In genomic region chr4:141229408-141230101, GRCh38 we compare ENCODE assay signal across 12 cellular contexts. TPM values are rescaled to one million over a fixed set of nuclear protein-coding genes. Genes with fewer than 3 reads are reported as not detected.
DNase-seq lines count a peak whose midpoint lies in the region; ATAC-seq, FAIRE-seq and TF ChIP-seq lines count a peak whose summit lies in the region.
"Had no signal": no experiment of that assay in that cellular context is flagged by ENCODE, and none has a peak within 500 bp of the region (broad histone marks: within the 10 kb centered on the region; RNA-seq: fewer than 3 reads in every experiment).

No MANE protein-coding gene starts in this region.

- POLR2A ChIA-PET in MCF 10A (lab: Yijun Ruan, JAX): interaction anchor here (0.7 kb wide), 1 partner anchor 39 kb away, joined by 4 read pairs; no protein-coding TSS in a partner anchor

- CTCF ChIA-PET in MCF 10A (lab: Yijun Ruan, JAX): interaction anchor here (0.6 kb wide), 1 partner anchor 1469 kb away, joined by 3 read pairs; no protein-coding TSS in a partner anchor

- no peak overlapping the region for H3K27ac ChIP-seq in breast epithelium
- no peak overlapping the region for H3K27ac ChIP-seq in upper lobe of left lung

- TF ChIP-seq POLR2A in breast epithelium (IDR thresholded peaks at IDR 0.05): no peak
- TF ChIP-seq POLR2A in upper lobe of left lung (IDR thresholded peaks at IDR 0.05): no peak

- H3K4me3 ChIP-seq in breast epithelium (no peak overlapping the region), upper lobe of left lung (no peak overlapping the region)

- DNase-seq in MCF 10A (ENCODE audit: unreplicated experiment) (no peak), breast epithelium (ENCODE audit: low spot score in 2 of 2) (no peak), NCI-H526 treated with DMSO at 0.1 percent for 48 hours (lab: John Stamatoyannopoulos, UW) (no peak), upper lobe of left lung (no peak), urothelium cell line (ENCODE audit: low spot score) (no peak)
- DNase-seq in stimulated activated naive CD8-positive, alpha-beta T cell treated with anti-CD3 and anti-CD28 coated beads, Interleukin-15, amount 100 ng/mL, for 72 hours: no peak
- DNase-seq: midbrain, NCI-H69 had no signal

- peaks cover 6% of the 10 kb centered on the region for H3K4me1 Mint-ChIP-seq in MCF 10A (ENCODE audit: insufficient read depth, unreplicated experiment)
- peaks cover 14% of the 10 kb centered on the region for H3K4me1 Mint-ChIP-seq in stimulated activated naive CD8-positive, alpha-beta T cell treated with anti-CD3 and anti-CD28 coated beads, Interleukin-15, amount 100 ng/mL, for 72 hours

- H3K36me3 Mint-ChIP-seq in MCF 10A (ENCODE audit: insufficient read depth, unreplicated experiment): peaks cover 88% of the 10 kb centered on the region

- H3K9me3 Mint-ChIP-seq in MCF 10A (ENCODE audit: unreplicated experiment): no peaks in the 10 kb centered on the region
- no peaks in the 10 kb centered on the region for H3K9me3 Mint-ChIP-seq in stimulated activated naive CD8-positive, alpha-beta T cell treated with anti-CD3 and anti-CD28 coated beads, Interleukin-15, amount 100 ng/mL, for 72 hours
- H3K9me3 Mint-ChIP-seq: activated naive CD4-positive, alpha-beta T cell treated with anti-CD3 and anti-CD28 coated beads, Interleukin-2, amount 50 U/mL, for 24 hours had no signal

- intact Hi-C loops in MCF 10A (cut with micrococcal nuclease): no loop called here
- intact Hi-C loops in breast epithelium (cut with DNase I; ENCODE audit: low total_unique reads): no loop called here

- no peak for FAIRE-seq in urothelium cell line (lab: Jason Lieb, UNC)

- no peaks in the 10 kb centered on the region for H3K27me3 Mint-ChIP-seq in MCF 10A (ENCODE audit: insufficient read depth, unreplicated experiment)
- no peaks in the 10 kb centered on the region for H3K27me3 Mint-ChIP-seq in stimulated activated naive CD8-positive, alpha-beta T cell treated with anti-CD3 and anti-CD28 coated beads, Interleukin-15, amount 100 ng/mL, for 72 hours
- H3K27me3 Mint-ChIP-seq: activated naive CD4-positive, alpha-beta T cell treated with anti-CD3 and anti-CD28 coated beads, Interleukin-2, amount 50 U/mL, for 24 hours had no signal

- BruUV-seq in MCF 10A (replicated peaks; lab: Mats Ljungman, UMichigan): no TSS peak

- TF ChIP-seq CTCF in MCF 10A (IDR thresholded peaks at IDR 0.05; ENCODE audit: unreplicated experiment): no peak
- TF ChIP-seq CTCF in breast epithelium (IDR thresholded peaks at IDR 0.05): no peak
- no peak for TF ChIP-seq CTCF in upper lobe of left lung (IDR thresholded peaks at IDR 0.05)

- no peak for TF ChIP-seq EP300 in upper lobe of left lung (IDR thresholded peaks at IDR 0.05)

- 94 to 97% methylated on average over 5 of the region's 5 CpGs for WGBS in upper lobe of left lung, 2 donors

- no peaks in the 10 kb centered on the region for H3K4me1 ChIP-seq in breast epithelium
- peaks cover 0 to 3% (median 0%) of the 10 kb centered on the region in 4 donors for H3K4me1 ChIP-seq in upper lobe of left lung

- H3K27me3 ChIP-seq in breast epithelium: no peaks in the 10 kb centered on the region
- no peaks in the 10 kb centered on the region for H3K27me3 ChIP-seq in upper lobe of left lung

- H3K36me3 ChIP-seq in breast epithelium (peaks cover 5% of the 10 kb centered on the region), upper lobe of left lung (peaks cover 26 to 86% (median 49%) of the 10 kb centered on the region in 4 donors)

- H3K4me3 Mint-ChIP-seq in MCF 10A (ENCODE audit: unreplicated experiment): no peak overlapping the region
- H3K4me3 Mint-ChIP-seq in stimulated activated naive CD8-positive, alpha-beta T cell treated with anti-CD3 and anti-CD28 coated beads, Interleukin-15, amount 100 ng/mL, for 72 hours: no peak overlapping the region
- H3K4me3 Mint-ChIP-seq: activated naive CD4-positive, alpha-beta T cell treated with anti-CD3 and anti-CD28 coated beads, Interleukin-2, amount 50 U/mL, for 24 hours had no signal

- no peaks in the 10 kb centered on the region for H3K9me3 ChIP-seq in breast epithelium
- no peaks in the 10 kb centered on the region for H3K9me3 ChIP-seq in upper lobe of left lung

- ATAC-seq in HG02610 (IDR thresholded peaks at IDR 0.05; ENCODE audit: unreplicated experiment): peak; percentile 54
- ATAC-seq in HG03442 (IDR thresholded peaks at IDR 0.05; ENCODE audit: unreplicated experiment): peak; percentile 70
- peak; percentile 74 for ATAC-seq in stimulated activated naive CD8-positive, alpha-beta T cell treated with anti-CD3 and anti-CD28 coated beads, Interleukin-15, amount 100 ng/mL, for 72 hours
- ATAC-seq in upper lobe of left lung (ENCODE audit: low FRiP score in 2 of 2): no peak
- ATAC-seq: activated CD4-positive, CD25-positive, alpha-beta regulatory T cell treated with anti-CD3 and anti-CD28 coated beads, Interleukin-2, amount 50 U/mL, for 24 hours had no signal

- H3K27ac Mint-ChIP-seq in MCF 10A (ENCODE audit: low read depth, unreplicated experiment): peak overlapping the region; percentile 9
- peak overlapping the region; percentile 1 to 38 for H3K27ac Mint-ChIP-seq in stimulated activated naive CD8-positive, alpha-beta T cell treated with anti-CD3 and anti-CD28 coated beads, Interleukin-15, amount 100 ng/mL, for 72 hours
- H3K27ac Mint-ChIP-seq: activated naive CD4-positive, alpha-beta T cell treated with anti-CD3 and anti-CD28 coated beads, Interleukin-2, amount 50 U/mL, for 24 hours had no signal

RNA-seq across cellular contexts. Expression of gene ZNF330, which starts 8.9 kb away (rescaled TPM):
- total RNA-seq in MCF 10A (2022): 34.1 and 39.1 TPM in 2 replicates
- total RNA-seq in breast epithelium: 10 to 100 TPM; 27.5 to 68.0 (median 38.3) TPM
- total RNA-seq in upper lobe of left lung: 10 to 100 TPM; 33.6 to 45.1 (median 40.9) TPM

Comparison
In these comparisons a context has a peak if more than half of its experiments do, and no peak if none do; other contexts are left out.
1. ATAC-seq: peak in HG02610 (single experiment), HG03442 (single experiment) and stimulated activated naive CD8-positive, alpha-beta T cell treated with anti-CD3 and anti-CD28 coated beads, Interleukin-15, amount 100 ng/mL, for 72 hours (single experiment); none in upper lobe of left lung (0 of 2).